15 cellular contexts compared by ENCODE assay signal in genomic region chr20:18986895-18987580, GRCh38.
"Had no signal": no experiment of that assay in that cellular context is flagged by ENCODE, and none has a peak within 500 bp of the region (broad histone marks: within the 10 kb centered on the region; RNA-seq: fewer than 3 reads in every experiment).

No MANE protein-coding gene starts in this region.

- H3K4me1 ChIP-seq: body of pancreas, upper lobe of left lung had no signal

- H3K4me1 Mint-ChIP-seq: activated naive CD4-positive, alpha-beta T cell treated with anti-CD3 and anti-CD28 coated beads, Interleukin-2, amount 10 ng/mL, durations not matched to agents 7 days and 5 days; activated T-helper 17 cell treated with anti-CD3 and anti-CD28 coated beads, Interleukin-2, amount 50 U/mL, for 72 hours; natural killer cell; T-helper 17 cell had no signal

- H3K4me3 ChIP-seq: adrenal gland, body of pancreas, upper lobe of left lung had no signal

- H3K27me3 ChIP-seq: adrenal gland, body of pancreas, upper lobe of left lung had no signal

- H3K27ac ChIP-seq: epithelial cell of prostate had no signal

- H3K27ac Mint-ChIP-seq: activated naive CD4-positive, alpha-beta T cell treated with anti-CD3 and anti-CD28 coated beads, Interleukin-2, amount 10 ng/mL, durations not matched to agents 7 days and 5 days; activated T-helper 17 cell treated with anti-CD3 and anti-CD28 coated beads, Interleukin-2, amount 50 U/mL, for 72 hours; effector memory CD8-positive, alpha-beta T cell; natural killer cell; T-helper 17 cell had no signal

- DNase-seq: activated CD4-positive, alpha-beta T cell treated with anti-CD3 and anti-CD28 coated beads, Interleukin-2, amount 50 U/mL, for 1 hour; activated CD4-positive, CD25-positive, alpha-beta regulatory T cell; activated naive CD4-positive, alpha-beta T cell treated with anti-CD3 and anti-CD28 coated beads, Interleukin-2, amount 10 ng/mL, durations not matched to agents 7 days and 5 days; activated T-cell treated with anti-CD3 and anti-CD28 coated beads for 4 hours; body of pancreas; effector memory CD8-positive, alpha-beta T cell; hypothalamus; mammary epithelial cell; natural killer cell; small intestine; T-helper 17 cell; upper lobe of left lung had no signal

- H3K4me3 Mint-ChIP-seq: activated naive CD4-positive, alpha-beta T cell treated with anti-CD3 and anti-CD28 coated beads, Interleukin-2, amount 10 ng/mL, durations not matched to agents 7 days and 5 days; activated T-helper 17 cell treated with anti-CD3 and anti-CD28 coated beads, Interleukin-2, amount 50 U/mL, for 72 hours; effector memory CD8-positive, alpha-beta T cell; natural killer cell; T-helper 17 cell had no signal

- H3K9me3 Mint-ChIP-seq: activated naive CD4-positive, alpha-beta T cell treated with anti-CD3 and anti-CD28 coated beads, Interleukin-2, amount 10 ng/mL, durations not matched to agents 7 days and 5 days; activated T-helper 17 cell treated with anti-CD3 and anti-CD28 coated beads, Interleukin-2, amount 50 U/mL, for 72 hours; effector memory CD8-positive, alpha-beta T cell; natural killer cell had no signal

- H3K27me3 Mint-ChIP-seq: activated naive CD4-positive, alpha-beta T cell treated with anti-CD3 and anti-CD28 coated beads, Interleukin-2, amount 10 ng/mL, durations not matched to agents 7 days and 5 days had no signal

- H3K36me3 ChIP-seq: adrenal gland, upper lobe of left lung had no signal

- H3K9me3 ChIP-seq: adrenal gland, body of pancreas, upper lobe of left lung had no signal

- H3K36me3 Mint-ChIP-seq: activated naive CD4-positive, alpha-beta T cell treated with anti-CD3 and anti-CD28 coated beads, Interleukin-2, amount 10 ng/mL, durations not matched to agents 7 days and 5 days; natural killer cell had no signal

- ATAC-seq: activated T-helper 17 cell treated with anti-CD3 and anti-CD28 coated beads, Interleukin-2, amount 50 U/mL, for 72 hours; body of pancreas; effector memory CD8-positive, alpha-beta T cell; natural killer cell; T-helper 17 cell had no signal
